8 cellular contexts compared by ENCODE assay signal in the genomic region with DNA sequence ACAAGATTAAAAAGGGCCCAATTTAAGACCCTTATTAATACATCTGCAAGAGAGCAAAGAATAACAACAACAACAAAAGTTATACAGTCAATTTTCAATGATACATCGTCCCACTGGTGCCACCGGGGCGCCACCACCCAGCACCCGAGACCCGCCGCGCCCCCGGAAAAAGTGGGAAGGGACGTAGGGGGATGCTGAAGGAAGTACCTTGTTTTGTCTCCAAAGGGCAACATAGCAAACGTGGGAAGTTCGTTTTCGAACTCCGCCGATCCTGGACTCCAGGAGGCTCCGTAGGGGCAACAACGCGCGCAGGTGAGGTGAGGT. TPM values are rescaled to one million over a fixed set of nuclear protein-coding genes. Genes with fewer than 3 reads are reported as not detected.
DNase-seq lines count a peak whose midpoint lies in the region; ATAC-seq, FAIRE-seq and TF ChIP-seq lines count a peak whose summit lies in the region.

No MANE protein-coding gene starts in this region.

- no peaks in the 10 kb centered on the region for H3K36me3 ChIP-seq in effector memory CD4-positive, alpha-beta T cell (ENCODE audit: control insufficient read depth, insufficient read depth, low read length)
- no peaks in the 10 kb centered on the region for H3K36me3 ChIP-seq in neural cell (ENCODE audit: insufficient read depth, low read length)

- peaks cover 28% of the 10 kb centered on the region for H3K4me1 Mint-ChIP-seq in CD4-positive, alpha-beta T cell (ENCODE audit: low read depth)

- H3K9ac ChIP-seq in neural cell (ENCODE audit: low read length): no peak overlapping the region

- no peaks in the 10 kb centered on the region for H3K79me2 ChIP-seq in neural cell (replicated peaks; ENCODE audit: insufficient read depth, low read length)

- peak overlapping the region; percentile 69 for H3K4me2 ChIP-seq in neural cell (ENCODE audit: low read length)

- no peak overlapping the region for H3K27ac ChIP-seq in CD4-positive, alpha-beta T cell (ENCODE audit: low read depth, low read length)
- H3K27ac ChIP-seq in effector memory CD4-positive, alpha-beta T cell (ENCODE audit: insufficient read depth, low read length, poor library complexity, severe bottlenecking): no peak overlapping the region
- H3K27ac ChIP-seq in neural cell (ENCODE audit: low read length): no peak overlapping the region

- CTCF ChIA-PET in CD4-positive, alpha-beta T cell (lab: Charles Lee): interaction anchor here (0.6 to 2.1 kb wide), 2 partner anchors 11 to 327 kb away, joined by 3 to 12 read pairs; no protein-coding TSS in a partner anchor

- TF ChIP-seq RAD21 in neural cell (conservative IDR thresholded peaks at IDR 0.05): no peak

- peaks cover 5% of the 10 kb centered on the region for H3K27me3 ChIP-seq in CD4-positive, alpha-beta T cell (ENCODE audit: control insufficient read depth, insufficient read depth, low read length)
- no peaks in the 10 kb centered on the region for H3K27me3 ChIP-seq in effector memory CD4-positive, alpha-beta T cell (replicated peaks; ENCODE audit: control insufficient read depth, insufficient read depth, low read length, poor library complexity, severe bottlenecking)
- peaks cover 26% of the 10 kb centered on the region for H3K27me3 ChIP-seq in neural cell (ENCODE audit: insufficient read depth, low read depth, low read length)

- H3K27me3 Mint-ChIP-seq in CD4-positive, alpha-beta T cell: peaks cover 21% of the 10 kb centered on the region

- H3F3A ChIP-seq in neural cell (ENCODE audit: insufficient read depth, low read length, poor library complexity, severe bottlenecking): no peaks in the 10 kb centered on the region

- H2AFZ ChIP-seq in neural cell (ENCODE audit: low read depth, low read length): no peak overlapping the region

- H3K4me3 ChIP-seq in LNCaP clone FGC (ENCODE audit: low read depth, low read length) (0 out of 2 replicates have a peak overlapping the region, but pooled peaks have one; percentile 18), neural cell (ENCODE audit: low read length) (peak overlapping the region; percentile 85)
- H3K4me3 ChIP-seq in effector memory CD4-positive, alpha-beta T cell (ENCODE audit: insufficient read depth, low read depth, low read length, poor library complexity, severe bottlenecking): peak overlapping the region; percentile 77

- no peaks in the 10 kb centered on the region for H4K20me1 ChIP-seq in neural cell (ENCODE audit: insufficient read depth)

- H3K4me3 Mint-ChIP-seq in CD4-positive, alpha-beta T cell: peak overlapping the region; percentile 90

- peak in 1 of 10 experiments; percentile 18 for DNase-seq in CD4-positive, alpha-beta T cell
- no peak for DNase-seq in LNCaP clone FGC (ENCODE audit: low read depth)
- no peak for DNase-seq in effector memory CD4-positive, alpha-beta T cell
- DNase-seq in GM12891 (ENCODE audit: insufficient read length, low spot score): no peak
- no peak for DNase-seq in NOMO-1 treated with DMSO at 0.1 percent for 48 hours (lab: John Stamatoyannopoulos, UW; ENCODE audit: unreplicated experiment)

- H3K27ac Mint-ChIP-seq in CD4-positive, alpha-beta T cell: no peak overlapping the region

- no peaks in the 10 kb centered on the region for H3K9me2 ChIP-seq in neural cell (ENCODE audit: insufficient read depth, low read length)

- no peaks in the 10 kb centered on the region for H3K9me3 ChIP-seq in CD4-positive, alpha-beta T cell (ENCODE audit: control insufficient read depth, low read length)
- H3K9me3 ChIP-seq in effector memory CD4-positive, alpha-beta T cell (ENCODE audit: control insufficient read depth, low read length): no peaks in the 10 kb centered on the region
- no peaks in the 10 kb centered on the region for H3K9me3 ChIP-seq in neural cell (ENCODE audit: low read length)

- peaks cover 15% of the 10 kb centered on the region for H3K4me1 ChIP-seq in effector memory CD4-positive, alpha-beta T cell (ENCODE audit: control insufficient read depth, insufficient read depth, low read length, poor library complexity, severe bottlenecking)

- no peak for TF ChIP-seq EP300 in neural cell (conservative IDR thresholded peaks at IDR 0.05; ENCODE audit: poor library complexity, severe bottlenecking)

- intact Hi-C loops in CD4-positive, alpha-beta T cell (cut with DNase I, micrococcal nuclease): loop anchor here (1.0 to 10.0 kb wide), 4 partner anchors 172 to 645 kb away; no protein-coding TSS in a partner anchor

- no peaks in the 10 kb centered on the region for H3K9me3 Mint-ChIP-seq in CD4-positive, alpha-beta T cell

- TF ChIP-seq POLR2A in GM12891 (IDR thresholded peaks at IDR 0.05; ENCODE audit: low read depth, low read length): no peak

- no peak for TF ChIP-seq CTCF in CD4-positive, alpha-beta T cell (IDR thresholded peaks at IDR 0.05)
- TF ChIP-seq CTCF in LNCaP clone FGC (IDR thresholded peaks at IDR 0.05; ENCODE audit: control insufficient read depth, extremely low read depth, insufficient read depth): no peak
- TF ChIP-seq CTCF in neural cell (IDR thresholded peaks at IDR 0.05; ENCODE audit: poor library complexity, severe bottlenecking): no peak

- peak; percentile 6 for ATAC-seq in CD4-positive, alpha-beta T cell (ENCODE audit: poor library complexity)
- no peak for ATAC-seq in HG02588 (IDR thresholded peaks at IDR 0.05; ENCODE audit: unreplicated experiment)
- ATAC-seq in GM21423 (IDR thresholded peaks at IDR 0.05; ENCODE audit: unreplicated experiment): no peak

- FAIRE-seq in GM12891 (lab: Jason Lieb, UNC): no peak

- POLR2A ChIA-PET in CD4-positive, alpha-beta T cell (lab: Charles Lee): no interaction called here

- H3K36me3 Mint-ChIP-seq in CD4-positive, alpha-beta T cell (ENCODE audit: low read depth): no peaks in the 10 kb centered on the region

TF ChIP-seq in neural cell, 6 proteins besides CTCF, POLR2A, EP300 and RAD21 (continues in another document):
- no peak for TF ChIP-seq POLR2AphosphoS5 (IDR thresholded peaks at IDR 0.05)
- TF ChIP-seq SMC3 (conservative IDR thresholded peaks at IDR 0.05; ENCODE audit: poor library complexity): no peak
- no peak for TF ChIP-seq EZH2 (IDR thresholded peaks at IDR 0.05; ENCODE audit: borderline replicate concordance, insufficient read depth, low read length, poor library complexity, severe bottlenecking)
- no peak for TF ChIP-seq TAF1 (IDR thresholded peaks at IDR 0.05; ENCODE audit: low read depth)
- TF ChIP-seq, protein P1, sequence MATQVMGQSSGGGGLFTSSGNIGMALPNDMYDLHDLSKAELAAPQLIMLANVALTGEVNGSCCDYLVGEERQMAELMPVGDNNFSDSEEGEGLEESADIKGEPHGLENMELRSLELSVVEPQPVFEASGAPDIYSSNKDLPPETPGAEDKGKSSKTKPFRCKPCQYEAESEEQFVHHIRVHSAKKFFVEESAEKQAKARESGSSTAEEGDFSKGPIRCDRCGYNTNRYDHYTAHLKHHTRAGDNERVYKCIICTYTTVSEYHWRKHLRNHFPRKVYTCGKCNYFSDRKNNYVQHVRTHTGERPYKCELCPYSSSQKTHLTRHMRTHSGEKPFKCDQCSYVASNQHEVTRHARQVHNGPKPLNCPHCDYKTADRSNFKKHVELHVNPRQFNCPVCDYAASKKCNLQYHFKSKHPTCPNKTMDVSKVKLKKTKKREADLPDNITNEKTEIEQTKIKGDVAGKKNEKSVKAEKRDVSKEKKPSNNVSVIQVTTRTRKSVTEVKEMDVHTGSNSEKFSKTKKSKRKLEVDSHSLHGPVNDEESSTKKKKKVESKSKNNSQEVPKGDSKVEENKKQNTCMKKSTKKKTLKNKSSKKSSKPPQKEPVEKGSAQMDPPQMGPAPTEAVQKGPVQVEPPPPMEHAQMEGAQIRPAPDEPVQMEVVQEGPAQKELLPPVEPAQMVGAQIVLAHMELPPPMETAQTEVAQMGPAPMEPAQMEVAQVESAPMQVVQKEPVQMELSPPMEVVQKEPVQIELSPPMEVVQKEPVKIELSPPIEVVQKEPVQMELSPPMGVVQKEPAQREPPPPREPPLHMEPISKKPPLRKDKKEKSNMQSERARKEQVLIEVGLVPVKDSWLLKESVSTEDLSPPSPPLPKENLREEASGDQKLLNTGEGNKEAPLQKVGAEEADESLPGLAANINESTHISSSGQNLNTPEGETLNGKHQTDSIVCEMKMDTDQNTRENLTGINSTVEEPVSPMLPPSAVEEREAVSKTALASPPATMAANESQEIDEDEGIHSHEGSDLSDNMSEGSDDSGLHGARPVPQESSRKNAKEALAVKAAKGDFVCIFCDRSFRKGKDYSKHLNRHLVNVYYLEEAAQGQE (IDR thresholded peaks at IDR 0.05; ENCODE audit: borderline replicate concordance): no peak

TF ChIP-seq in GM12891, 5 proteins besides CTCF, POLR2A, EP300 and RAD21:
- TF ChIP-seq PAX5 (IDR thresholded peaks at IDR 0.05; ENCODE audit: insufficient read depth, low read length, severe bottlenecking): no peak
TF ChIP-seq in GM12891: peak in this region for 0.

RNA-seq across cellular contexts. Expression of a gene that starts 1.7 kb away (rescaled TPM):
- total RNA-seq in CD4-positive, alpha-beta T cell: under 1 TPM; 0.11 to 0.56 TPM
- polyA plus RNA-seq in neural cell: 8.1 and 12.9 TPM in 2 replicates
- 35.8 and 40.4 TPM in 2 replicates for polyA minus RNA-seq in neural cell
- 0.59 TPM for polyA plus RNA-seq in GM12891 (2012; ENCODE audit: low read depth, missing spikeins)

Comparison
In these comparisons a context has a peak if more than half of its experiments do, and no peak if none do; other contexts are left out.
1. H3K4me3 ChIP-seq: peak in every context shown above with its lines; median percentile 85 in neural cell; 77 in effector memory CD4-positive, alpha-beta T cell; 18 in LNCaP clone FGC.